12 cellular contexts compared by ENCODE assay signal in the genomic region with DNA sequence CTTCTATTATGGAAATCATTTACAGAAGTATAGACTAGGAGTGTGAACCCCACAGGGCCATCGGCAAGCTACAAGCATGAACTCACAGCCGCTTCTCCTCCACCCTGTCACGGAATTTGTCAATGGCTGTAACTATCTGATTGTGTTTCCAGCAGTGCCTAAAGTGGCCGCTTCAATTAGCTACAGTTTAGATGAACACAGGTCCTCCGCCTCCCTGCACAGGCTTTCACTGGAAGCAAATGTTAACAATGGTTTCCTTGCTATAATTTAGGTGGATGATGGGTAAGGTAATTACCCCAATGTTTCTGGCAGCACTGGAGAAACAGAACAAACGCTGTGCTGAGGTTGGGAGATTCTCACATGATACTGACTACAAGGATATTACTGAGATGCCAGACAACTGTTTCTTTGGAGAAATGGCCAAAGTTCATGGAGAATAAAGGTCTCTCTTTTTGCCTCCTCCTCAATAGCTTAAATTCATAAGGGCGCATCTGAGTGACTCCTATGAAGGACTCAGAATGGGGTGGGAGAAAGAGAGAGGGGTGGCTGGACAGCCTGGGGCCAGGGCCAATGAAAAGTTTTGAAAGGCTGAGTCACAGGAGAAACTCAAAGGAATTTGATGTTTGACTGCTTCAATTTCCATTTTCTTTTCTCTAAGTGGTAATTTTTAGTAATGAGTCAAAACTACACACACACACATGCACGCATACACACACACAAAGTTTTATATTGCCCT.
DNase-seq lines count a peak whose midpoint lies in the region; ATAC-seq, FAIRE-seq and TF ChIP-seq lines count a peak whose summit lies in the region.
"Had no signal": no experiment of that assay in that cellular context is flagged by ENCODE, and none has a peak within 500 bp of the region (broad histone marks: within the 10 kb centered on the region; RNA-seq: fewer than 3 reads in every experiment).

No MANE protein-coding gene starts in this region.

- ATAC-seq in A549 = 0 out of 6 replicates have a peak, but pooled peaks of 1 of the 2 experiments have one; percentile 24
- no peak for ATAC-seq in HG03095 (IDR thresholded peaks at IDR 0.05; ENCODE audit: unreplicated experiment)

- CTCF ChIA-PET in A549 (lab: Yijun Ruan, JAX) = interaction anchor here (0.7 to 2.8 kb wide), 6 partner anchors 14 to 443 kb away, joined by 3 to 12 read pairs (median 3); no protein-coding TSS in a partner anchor
- CTCF ChIA-PET in activated CD4-positive, alpha-beta T cell treated with anti-CD3 and anti-CD28 coated beads, Interleukin-2, amount 10 ng/mL, durations not matched to agents 7 days and 5 days (lab: Charles Lee) = interaction anchor here (0.8 kb wide), 1 partner anchor 317 kb away, joined by 3 read pairs; no protein-coding TSS in a partner anchor

- H3K9ac ChIP-seq in HUES64 (ENCODE audit: low read depth, low read length) = peak overlapping the region; percentile 8; the same call in 1 of the 2 replicates

- peak overlapping the region; percentile 46 for H3K4me2 ChIP-seq in A549

- peaks cover 19% of the 10 kb centered on the region for H3K36me3 Mint-ChIP-seq in activated CD4-positive, alpha-beta T cell treated with anti-CD3 and anti-CD28 coated beads, Interleukin-2, amount 10 ng/mL, durations not matched to agents 7 days and 5 days (ENCODE audit: low read depth)

- no peak for TF ChIP-seq EP300 in A549 (IDR thresholded peaks at IDR 0.05)

- peaks cover 22% of the 10 kb centered on the region for H3K4me1 Mint-ChIP-seq in activated CD4-positive, alpha-beta T cell treated with anti-CD3 and anti-CD28 coated beads, Interleukin-2, amount 10 ng/mL, durations not matched to agents 7 days and 5 days

- H3K4me3 ChIP-seq in A549 (no peak overlapping the region), HUES64 (ENCODE audit: low read length) (no peak overlapping the region), epithelial cell of esophagus (ENCODE audit: low read length) (no peak overlapping the region), mesodermal cell (ENCODE audit: extremely low read depth, insufficient read depth, low read length, poor library complexity, severe bottlenecking) (no peak overlapping the region)

- H3K4me1 ChIP-seq in A549 = peaks cover 18% of the 10 kb centered on the region
- peaks cover 21% of the 10 kb centered on the region for H3K4me1 ChIP-seq in HUES64 (ENCODE audit: insufficient read depth, low read length)
- H3K4me1 ChIP-seq in mesodermal cell (ENCODE audit: control insufficient read depth, insufficient read depth, low read length, poor library complexity, severe bottlenecking) = peaks cover 27% of the 10 kb centered on the region
- H3K4me1 ChIP-seq: BE2C had no signal

- no peak for TF ChIP-seq RAD21 in A549 (conservative IDR thresholded peaks at IDR 0.05 in 1 of 2, IDR thresholded peaks at IDR 0.05 in 1 of 2)

- POLR2A ChIA-PET in A549 (lab: Yijun Ruan, JAX) = no interaction called here
- POLR2A ChIA-PET in activated CD4-positive, alpha-beta T cell treated with anti-CD3 and anti-CD28 coated beads, Interleukin-2, amount 10 ng/mL, durations not matched to agents 7 days and 5 days (lab: Charles Lee) = no interaction called here

- no peaks in the 10 kb centered on the region for H3K27me3 ChIP-seq in HUES64 (ENCODE audit: insufficient read depth, low read length)
- H3K27me3 ChIP-seq: BE2C had no signal

- TF ChIP-seq POLR2A in A549 (IDR thresholded peaks at IDR 0.05; ENCODE audit: low read length) = no peak

- H3K36me3 ChIP-seq in HUES64 (ENCODE audit: insufficient read depth, low read length) (peaks cover 12% of the 10 kb centered on the region; the same call in 1 of the 2 replicates), mesodermal cell (ENCODE audit: control insufficient read depth, insufficient read depth, low read length) (peaks cover 43% of the 10 kb centered on the region)

- DNase-seq in A549 (ENCODE audit: low read depth in 1 of 2, low spot score in 1 of 2) = no peak
- DNase-seq in epithelial cell of esophagus (ENCODE audit: low read depth) = peak; percentile 78
- no peak for DNase-seq in inferior parietal cortex (ENCODE audit: extremely low spot score)
- no peak for DNase-seq in NCI-H446 treated with DMSO at 0.1 percent for 48 hours (lab: John Stamatoyannopoulos, UW)
- no peak for DNase-seq in activated CD4-positive, alpha-beta T cell treated with anti-CD3 and anti-CD28 coated beads, Interleukin-2, amount 10 ng/mL, durations not matched to agents 7 days and 5 days
- DNase-seq: activated T-cell treated with anti-CD3 and anti-CD28 coated beads, Interleukin-2, amount 50 U/mL, for 1 hour; BE2C; SHP77 treated with DMSO at 0.1 percent for 48 hours had no signal

- H3K27ac Mint-ChIP-seq in activated CD4-positive, alpha-beta T cell treated with anti-CD3 and anti-CD28 coated beads, Interleukin-2, amount 10 ng/mL, durations not matched to agents 7 days and 5 days = no peak overlapping the region
- H3K27ac Mint-ChIP-seq: stimulated activated naive CD8-positive, alpha-beta T cell treated with anti-CD3 and anti-CD28 coated beads, Interleukin-15, Interleukin-2, amounts not matched to agents 100 ng/mL and 50 ng/mL, for 24 hours had no signal

- H3K27me3 Mint-ChIP-seq in activated CD4-positive, alpha-beta T cell treated with anti-CD3 and anti-CD28 coated beads, Interleukin-2, amount 10 ng/mL, durations not matched to agents 7 days and 5 days = no peaks in the 10 kb centered on the region
- H3K27me3 Mint-ChIP-seq: stimulated activated naive CD8-positive, alpha-beta T cell treated with anti-CD3 and anti-CD28 coated beads, Interleukin-15, Interleukin-2, amounts not matched to agents 100 ng/mL and 50 ng/mL, for 24 hours had no signal

- TF ChIP-seq CTCF in A549 (IDR thresholded peaks at IDR 0.05) = no peak
- no peak for TF ChIP-seq CTCF in epithelial cell of esophagus (IDR thresholded peaks at IDR 0.05; ENCODE audit: insufficient read depth, low read depth, low read length, missing control alignments)

- H3K9me3 ChIP-seq in A549 = no peaks in the 10 kb centered on the region
- H3K9me3 ChIP-seq in HUES64 (ENCODE audit: insufficient read depth, low read depth, low read length) = no peaks in the 10 kb centered on the region
- H3K9me3 ChIP-seq in mesodermal cell (ENCODE audit: control insufficient read depth, low read length) = no peaks in the 10 kb centered on the region
- H3K9me3 ChIP-seq: BE2C had no signal

- no peak overlapping the region for H3K4me3 Mint-ChIP-seq in activated CD4-positive, alpha-beta T cell treated with anti-CD3 and anti-CD28 coated beads, Interleukin-2, amount 10 ng/mL, durations not matched to agents 7 days and 5 days
- H3K4me3 Mint-ChIP-seq: stimulated activated naive CD8-positive, alpha-beta T cell treated with anti-CD3 and anti-CD28 coated beads, Interleukin-15, Interleukin-2, amounts not matched to agents 100 ng/mL and 50 ng/mL, for 24 hours had no signal

- H3K27ac ChIP-seq in A549 (no peak overlapping the region), HUES64 (ENCODE audit: low read depth, low read length) (peak overlapping the region; percentile 19), mesodermal cell (ENCODE audit: low read depth, low read length, severe bottlenecking) (peak overlapping the region; percentile 83)

- WGBS in A549 (ENCODE audit: missing lambda C conversion rate) = 72% methylated on average over 8 of the region's 8 CpGs
- WGBS in HUES64 = 79% methylated on average over 7 of the region's 8 CpGs
- WGBS in mesodermal cell (ENCODE audit: insufficient coverage in 2 of 2), 2 experiments = 62 to 87% methylated on average over 5 to 7 of the region's 8 CpGs

- H3K9me3 Mint-ChIP-seq in activated CD4-positive, alpha-beta T cell treated with anti-CD3 and anti-CD28 coated beads, Interleukin-2, amount 10 ng/mL, durations not matched to agents 7 days and 5 days = no peaks in the 10 kb centered on the region
- H3K9me3 Mint-ChIP-seq: stimulated activated naive CD8-positive, alpha-beta T cell treated with anti-CD3 and anti-CD28 coated beads, Interleukin-15, Interleukin-2, amounts not matched to agents 100 ng/mL and 50 ng/mL, for 24 hours had no signal

- FAIRE-seq in A549 (lab: Jason Lieb, UNC) = no peak

TF ChIP-seq in A549, 52 proteins besides CTCF, POLR2A, EP300 and RAD21 (continues in another document):
- TF ChIP-seq SREBF2 (IDR thresholded peaks at IDR 0.05) (no peak), CHD2 (IDR thresholded peaks at IDR 0.05; ENCODE audit: low read length, partially characterized antibody) (no peak), FOSL2 (IDR thresholded peaks at IDR 0.05) (no peak), FOSL2 (CRISPR knock-in tag; IDR thresholded peaks at IDR 0.05) (no peak), MYC (IDR thresholded peaks at IDR 0.05; ENCODE audit: borderline replicate concordance, low read length) (no peak), CEBPB (IDR thresholded peaks at IDR 0.05) (no peak), BHLHE40 (IDR thresholded peaks at IDR 0.05; ENCODE audit: low read depth, low read length) (no peak), REST (IDR thresholded peaks at IDR 0.05) (no peak), ZFP36 (IDR thresholded peaks at IDR 0.05; ENCODE audit: borderline replicate concordance, partially characterized antibody) (no peak), HDAC2 (IDR thresholded peaks at IDR 0.05) (no peak)

Comparison
In these comparisons a context has a peak if more than half of its experiments do, and no peak if none do; other contexts are left out.
1. H3K27ac ChIP-seq: peak in HUES64 (single experiment) and mesodermal cell (single experiment); none in A549 (0 of 2).